9 cellular contexts compared by ENCODE assay signal in the genomic region with DNA sequence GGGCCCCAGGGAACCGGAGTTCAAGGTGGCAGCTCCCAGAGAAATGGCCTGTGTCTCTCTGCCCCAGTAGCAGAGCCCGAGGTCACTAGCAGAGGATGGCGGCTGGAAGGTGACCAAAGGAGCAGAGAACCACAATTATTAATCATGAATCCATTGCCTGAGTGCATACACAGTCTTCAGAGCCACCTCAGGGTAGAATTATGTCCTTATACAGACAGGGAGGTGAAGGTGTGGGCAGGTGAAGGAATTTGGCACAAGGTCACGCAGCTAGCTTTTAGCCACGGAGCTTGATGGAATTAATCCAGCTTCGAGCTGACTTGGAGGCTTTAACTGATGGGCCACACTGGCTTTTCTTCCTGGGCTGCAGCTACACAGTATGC.
DNase-seq lines count a peak whose midpoint lies in the region; ATAC-seq and TF ChIP-seq lines count a peak whose summit lies in the region.
"Had no signal": no experiment of that assay in that cellular context is flagged by ENCODE, and none has a peak within 500 bp of the region (broad histone marks: within the 10 kb centered on the region; RNA-seq: fewer than 3 reads in every experiment).

No MANE protein-coding gene starts in this region.

- BruUV-seq in PC-9 (replicated peaks; lab: Mats Ljungman, UMichigan), result TSS peak; percentile 98

- no peaks in the 10 kb centered on the region for H3K36me3 Mint-ChIP-seq in neural progenitor cell

- no peak for DNase-seq in AG10803 (ENCODE audit: low read depth)
- DNase-seq in PC-9, result peak in 1 of 2 experiments; percentile 96
- no peak for DNase-seq in epithelial cell of prostate (ENCODE audit: low read depth, low spot score)
- no peak for DNase-seq in neural progenitor cell (ENCODE audit: low spot score)
- no peak for DNase-seq in RPMI8226
- DNase-seq in SW480 (ENCODE audit: low spot score), result no peak
- DNase-seq in NCI-H69 (lab: John Stamatoyannopoulos, UW), result no peak
- DNase-seq: GF-D8 had no signal

- no peaks in the 10 kb centered on the region for H3K9me3 Mint-ChIP-seq in neural progenitor cell

- H3K4me1 Mint-ChIP-seq in neural progenitor cell, result peaks cover 91% of the 10 kb centered on the region

- H3K4me1 ChIP-seq in PC-9 (replicated peaks; ENCODE audit: insufficient read depth), result peaks cover 74% of the 10 kb centered on the region
- H3K4me1 ChIP-seq in neural progenitor cell, result peaks cover 56% of the 10 kb centered on the region

- H3K27ac ChIP-seq in PC-9 (peak overlapping the region; percentile 91), epithelial cell of prostate (peak overlapping the region; percentile 97), neural progenitor cell (no peak overlapping the region)

- peak overlapping the region; percentile 41 for H2AFZ ChIP-seq in PC-9
- H2AFZ ChIP-seq in neural progenitor cell (replicated peaks), result no peak overlapping the region

- H3K4me3 ChIP-seq in AG10803 (ENCODE audit: low read length) (peak overlapping the region; percentile 37), PC-9 (peak overlapping the region; percentile 20; the same call in 1 of the 2 replicates), neural progenitor cell (no peak overlapping the region)

- peaks cover 21% of the 10 kb centered on the region for H3K27me3 Mint-ChIP-seq in neural progenitor cell (ENCODE audit: insufficient read depth, low read depth)

- H3K4me2 ChIP-seq in PC-9, result peak overlapping the region; percentile 73
- no peak overlapping the region for H3K4me2 ChIP-seq in neural progenitor cell

- intact Hi-C loops in PC-9 (cut with micrococcal nuclease; ENCODE audit: unreplicated experiment), result loop anchor here (1.0 to 10.0 kb wide), 10 partner anchors 28 to 1465 kb away; partner anchors contain the start of gene IRF2BPL

- CTCF ChIA-PET in PC-9 (lab: Charles Lee), result interaction anchor here (0.7 to 2.9 kb wide), 11 partner anchors 28 to 204 kb away, joined by 3 to 24 read pairs (median 5); no protein-coding TSS in a partner anchor

- peaks cover 72% of the 10 kb centered on the region for H3F3A ChIP-seq in PC-9 (ENCODE audit: insufficient read depth, low read depth)
- peaks cover 36% of the 10 kb centered on the region for H3F3A ChIP-seq in neural progenitor cell (ENCODE audit: low read depth)

- ATAC-seq in GM19463 (IDR thresholded peaks at IDR 0.05; ENCODE audit: unreplicated experiment), result no peak

- H4K20me1 ChIP-seq in PC-9 (ENCODE audit: insufficient read depth) (no peaks in the 10 kb centered on the region), neural progenitor cell (ENCODE audit: low read depth) (no peaks in the 10 kb centered on the region)

- no peaks in the 10 kb centered on the region for H3K36me3 ChIP-seq in PC-9 (ENCODE audit: low read depth)
- H3K36me3 ChIP-seq in neural progenitor cell, result no peaks in the 10 kb centered on the region

- peak overlapping the region; percentile 96 for H3K27ac Mint-ChIP-seq in neural progenitor cell

- POLR2A ChIA-PET in PC-9 (lab: Charles Lee; ENCODE audit: unreplicated experiment), result interaction anchor here (0.5 to 2.1 kb wide), 11 partner anchors 26 to 192 kb away, joined by 3 to 29 read pairs (median 4); no protein-coding TSS in a partner anchor

- no peak overlapping the region for H3K9ac ChIP-seq in neural progenitor cell

- H3K9me3 ChIP-seq in PC-9 (ENCODE audit: insufficient read depth, low read depth), result no peaks in the 10 kb centered on the region
- H3K9me3 ChIP-seq in neural progenitor cell (ENCODE audit: low read depth), result no peaks in the 10 kb centered on the region

- TF ChIP-seq CTCF in AG10803 (conservative IDR thresholded peaks at IDR 0.05; ENCODE audit: low read length) (no peak), PC-9 (conservative IDR thresholded peaks at IDR 0.05) (0 out of 2 replicates have a peak, but pooled peaks have one; percentile 13), neural progenitor cell (IDR thresholded peaks at IDR 0.05) (no peak)

- H3K27me3 ChIP-seq in PC-9 (ENCODE audit: insufficient read depth, low read depth) (no peaks in the 10 kb centered on the region), neural progenitor cell (no peaks in the 10 kb centered on the region)

- H3K79me2 ChIP-seq in PC-9 (ENCODE audit: low read depth), result no peaks in the 10 kb centered on the region
- no peaks in the 10 kb centered on the region for H3K79me2 ChIP-seq in neural progenitor cell (ENCODE audit: low read depth)

- peak overlapping the region; percentile 75 for H3K4me3 Mint-ChIP-seq in neural progenitor cell

- H3K9me2 ChIP-seq in PC-9 (ENCODE audit: insufficient read depth), result no peaks in the 10 kb centered on the region
